In the genomic region with DNA sequence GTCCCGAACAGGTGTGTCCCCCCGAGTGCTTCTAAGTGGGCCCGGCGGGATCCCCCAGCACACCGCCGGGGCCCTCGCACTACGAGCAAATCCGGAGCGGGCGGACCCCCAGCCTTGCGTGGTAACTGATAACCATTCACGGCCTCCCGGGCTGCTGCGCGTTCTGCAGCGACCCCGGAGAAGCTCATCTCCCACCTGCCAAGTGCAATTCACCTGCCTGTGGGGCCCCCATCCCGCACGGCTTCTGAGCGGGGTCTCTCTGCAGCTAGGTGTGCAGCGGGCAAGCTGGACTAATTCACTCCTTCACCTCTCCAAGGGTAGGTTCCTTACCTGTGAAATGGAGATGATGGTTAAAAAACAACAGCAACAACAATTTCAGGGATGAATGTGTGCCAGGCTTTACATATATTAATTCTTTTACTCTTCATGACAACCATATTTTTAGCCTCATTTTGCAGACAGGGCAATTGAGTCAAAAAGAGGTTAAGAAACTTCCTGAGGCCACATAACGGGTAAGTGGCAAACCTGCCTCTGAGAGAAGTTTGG, we compare ENCODE assay signal across 8 cellular contexts. TPM values are rescaled to one million over a fixed set of nuclear protein-coding genes. Genes with fewer than 3 reads are reported as not detected.
DNase-seq lines count a peak whose midpoint lies in the region; FAIRE-seq and TF ChIP-seq lines count a peak whose summit lies in the region.

No MANE protein-coding gene starts in this region.

- no peaks in the 10 kb centered on the region for H4K20me1 ChIP-seq in keratinocyte (ENCODE audit: control insufficient read depth, extremely low read depth, insufficient read depth, low read length)

- intact Hi-C loops in testis (cut with DNase I; ENCODE audit: low total_unique reads): no loop called here

- H3K4me3 Mint-ChIP-seq in HFFc6: peak overlapping the region; percentile 77

- H3K27me3 Mint-ChIP-seq in HFFc6 (ENCODE audit: insufficient read depth): peaks cover 2% of the 10 kb centered on the region; the same call in 1 of the 2 replicates

- H3K9me3 ChIP-seq in keratinocyte (ENCODE audit: control insufficient read depth, low read depth, low read length) (no peaks in the 10 kb centered on the region), testis (no peaks in the 10 kb centered on the region)

- H3K4me3 ChIP-seq in WI38 (ENCODE audit: low read depth, low read length) (peak overlapping the region; percentile 63), keratinocyte (ENCODE audit: control insufficient read depth in 2 of 3, extremely low read depth in 1 of 3, insufficient read depth in 2 of 3, low read depth in 1 of 3, low read length in 3 of 3) (peak overlapping the region; percentile 29 to 59 (median 49)), testis (peak overlapping the region; percentile 39 to 62)

- FAIRE-seq in keratinocyte (lab: Jason Lieb, UNC): no peak

- peak overlapping the region; percentile 64 for H3K4me2 ChIP-seq in keratinocyte (ENCODE audit: control insufficient read depth, extremely low read depth, insufficient read depth, low read depth, low read length)

- no peak for TF ChIP-seq POLR2A in testis (IDR thresholded peaks at IDR 0.05)

- no peaks in the 10 kb centered on the region for H3K79me2 ChIP-seq in keratinocyte (ENCODE audit: control insufficient read depth, insufficient read depth, low read length)

- H3K4me1 ChIP-seq in keratinocyte (ENCODE audit: control insufficient read depth, extremely low read depth, insufficient read depth, low read length): peaks cover 8% of the 10 kb centered on the region
- peaks cover 18% of the 10 kb centered on the region for H3K4me1 ChIP-seq in testis

- H3K9ac ChIP-seq in keratinocyte (ENCODE audit: control insufficient read depth, extremely low read depth, insufficient read depth, low read length): no peak overlapping the region

- H3K4me1 Mint-ChIP-seq in HFFc6 (ENCODE audit: low read depth): peaks cover 53% of the 10 kb centered on the region

- H3K9me1 ChIP-seq in keratinocyte (ENCODE audit: control insufficient read depth, extremely low read depth, insufficient read depth, low read length): no peaks in the 10 kb centered on the region

- no peaks in the 10 kb centered on the region for H3K36me3 ChIP-seq in keratinocyte (ENCODE audit: control insufficient read depth in 2 of 2, extremely low read depth in 1 of 2, insufficient read depth in 2 of 2, low read length in 2 of 2)
- no peaks in the 10 kb centered on the region for H3K36me3 ChIP-seq in testis (ENCODE audit: low read depth, missing control alignments)

- no peaks in the 10 kb centered on the region for H3K36me3 Mint-ChIP-seq in HFFc6 (ENCODE audit: low read depth)

- peak overlapping the region; percentile 74 for H3K27ac ChIP-seq in C4-2B
- H3K27ac ChIP-seq in keratinocyte (ENCODE audit: control insufficient read depth, insufficient read depth, low read length): no peak overlapping the region
- H3K27ac ChIP-seq in testis: no peak overlapping the region

- DNase-seq in HFFc6 (no peak), keratinocyte (ENCODE audit: low read depth, low spot score) (no peak), testis (no peak), glomerular visceral epithelial cell (ENCODE audit: extremely low spot score) (no peak), 8988T (no peak), NCI-H446 treated with DMSO at 0.1 percent for 48 hours (lab: John Stamatoyannopoulos, UW) (no peak)

- dilution Hi-C loops in keratinocyte (cut with MboI; ENCODE audit: extremely low pct_ligation_motif_present, low sequenced_read_pairs): no loop called here

- WGBS in testis, 2 donors: 2 to 4% methylated on average over 1 to 23 of the region's 23 CpGs

- TF ChIP-seq CTCF in C4-2B (conservative IDR thresholded peaks at IDR 0.05): no peak
- TF ChIP-seq CTCF in HFFc6 (IDR thresholded peaks at IDR 0.05): no peak
- no peak for TF ChIP-seq CTCF in WI38 (IDR thresholded peaks at IDR 0.05; ENCODE audit: low read depth, low read length)
- TF ChIP-seq CTCF in keratinocyte (optimal IDR thresholded peaks at IDR 0.05 in 1 of 3, IDR thresholded peaks at IDR 0.05 in 1 of 3, conservative IDR thresholded peaks at IDR 0.05 in 1 of 3; ENCODE audit: extremely low read depth in 1 of 3, insufficient read depth in 2 of 3, low read length in 3 of 3): no peak
- TF ChIP-seq CTCF in testis (IDR thresholded peaks at IDR 0.05): no peak

- H3K9me3 Mint-ChIP-seq in HFFc6: no peaks in the 10 kb centered on the region; the same call in 1 of the 2 replicates

- H2AFZ ChIP-seq in keratinocyte (ENCODE audit: control insufficient read depth, low read length): no peak overlapping the region

- peaks cover 71% of the 10 kb centered on the region for H3K27me3 ChIP-seq in keratinocyte (ENCODE audit: control insufficient read depth, extremely low read depth, insufficient read depth, low read length)
- no peaks in the 10 kb centered on the region for H3K27me3 ChIP-seq in testis

- H3K27ac Mint-ChIP-seq in HFFc6: no peak overlapping the region

RNA-seq across cellular contexts. Expression of a gene that starts 0.6 kb away (rescaled TPM):
- 10 to 100 TPM; 10.4 to 23.2 (median 21.3) TPM for total RNA-seq in HFFc6 (2021; fragmentation: NEBNext Ultra II Directional; extraction: Animal tissue kit (Norgen Biotek cat#: 25700))
- 0.04 to 0.08 TPM (median 0.08 TPM) in 3 replicates for polyA plus RNA-seq in keratinocyte
- polyA plus RNA-seq in keratinocyte (2011; ENCODE audit: low read depth): 0.05 TPM
- polyA plus RNA-seq in keratinocyte (2011; cell fraction: cytosol; rRNA removed): 0.05 and 0.06 TPM in 2 replicates
- polyA plus RNA-seq in keratinocyte (2011; cell fraction: nucleus; rRNA removed): 0.08 and 0.17 TPM in 2 replicates
- 0.11 and 0.24 TPM in 2 replicates for polyA plus RNA-seq in keratinocyte (2012; ENCODE audit: low replicate concordance)
- polyA minus RNA-seq in keratinocyte: 0.03 to 0.48 TPM in 2 of 3 replicates, not detected in the other
- 9.4 TPM for polyA minus RNA-seq in keratinocyte (2011; cell fraction: cytosol; rRNA and poly(A)+ RNA removed)
- polyA minus RNA-seq in keratinocyte (2011; cell fraction: nucleus; rRNA and poly(A)+ RNA removed): 0.78 and 2.4 TPM in 2 replicates
- 10 to 100 TPM; 15.4 to 19.4 TPM for total RNA-seq in testis
- 27.3 TPM for polyA plus RNA-seq in testis (ENCODE audit: insufficient read depth, low read depth, low replicate concordance)
